8 cellular contexts compared by ENCODE assay signal in the genomic region with DNA sequence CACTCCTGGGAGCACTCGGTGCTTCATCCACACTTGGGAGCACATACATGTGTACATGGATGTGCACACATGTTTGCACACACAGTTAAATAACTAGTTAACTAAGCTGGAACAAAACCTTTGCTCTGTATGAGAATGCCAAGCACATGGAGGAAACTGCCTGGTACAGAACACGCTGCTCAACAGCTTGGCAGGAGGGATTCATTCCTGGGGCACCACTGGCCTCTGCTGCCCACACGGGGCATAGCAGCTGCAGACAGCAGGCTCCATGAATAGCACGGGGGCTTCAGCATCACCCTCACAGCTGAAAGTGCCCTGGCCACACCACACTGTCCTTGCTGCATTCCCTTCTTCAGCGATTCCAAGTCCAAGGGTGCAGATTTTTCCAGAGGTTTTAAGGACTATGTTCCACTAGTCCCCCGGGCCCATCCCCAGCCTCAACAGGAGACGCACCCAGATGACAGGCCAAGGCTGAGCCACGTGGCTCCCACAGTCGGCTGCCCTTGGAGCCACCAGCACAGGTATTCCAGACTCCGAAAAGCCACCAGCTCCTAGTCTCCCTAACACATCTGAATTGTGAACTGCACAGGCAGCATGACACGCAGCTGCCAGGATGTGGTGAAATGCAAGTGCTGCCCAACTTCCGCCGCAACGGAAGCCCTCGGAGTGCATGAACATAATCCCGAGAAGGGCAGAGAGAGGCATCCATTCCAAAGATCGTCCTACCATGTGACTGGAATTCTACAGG. TPM values are rescaled to one million over a fixed set of nuclear protein-coding genes. Genes with fewer than 3 reads are reported as not detected.
A peak's percentile ranks its signal among the peaks of the same experiment; 100 is the strongest.
DNase-seq lines count a peak whose midpoint lies in the region; ATAC-seq, FAIRE-seq and TF ChIP-seq lines count a peak whose summit lies in the region.

No MANE protein-coding gene starts in this region.

- H3K4me1 ChIP-seq in astrocyte (ENCODE audit: insufficient read depth, low read length): no peaks in the 10 kb centered on the region
- H3K4me1 ChIP-seq in right cardiac atrium (ENCODE audit: control insufficient read depth, insufficient read depth, low read length): no peaks in the 10 kb centered on the region
- no peaks in the 10 kb centered on the region for H3K4me1 ChIP-seq in sigmoid colon

- no peak overlapping the region for H3K4me3 ChIP-seq in astrocyte (ENCODE audit: insufficient read depth, low read depth, low read length)
- H3K4me3 ChIP-seq in right cardiac atrium (ENCODE audit: low read length): no peak overlapping the region
- no peak overlapping the region for H3K4me3 ChIP-seq in sigmoid colon

- no peaks in the 10 kb centered on the region for H3K27me3 ChIP-seq in astrocyte (ENCODE audit: insufficient read depth, low read length)
- no peaks in the 10 kb centered on the region for H3K27me3 ChIP-seq in right cardiac atrium (ENCODE audit: control insufficient read depth, insufficient read depth)
- H3K27me3 ChIP-seq in sigmoid colon: no peaks in the 10 kb centered on the region

- WGBS in right cardiac atrium: 72% methylated on average over 17 of the region's 17 CpGs
- WGBS in sigmoid colon, 2 donors: 63 to 71% methylated on average over 17 of the region's 17 CpGs

- H4K20me1 ChIP-seq in astrocyte (ENCODE audit: insufficient read depth, low read length): peaks cover 25% of the 10 kb centered on the region

- no peak for FAIRE-seq in astrocyte (lab: Jason Lieb, UNC)
- FAIRE-seq in GM12892 (lab: Jason Lieb, UNC): no peak

- no peak for TF ChIP-seq POLR2A in sigmoid colon (IDR thresholded peaks at IDR 0.05)
- no peak for TF ChIP-seq POLR2A in GM12892 (IDR thresholded peaks at IDR 0.05; ENCODE audit: low read depth, low read length)

- no peak for TF ChIP-seq EP300 in sigmoid colon (IDR thresholded peaks at IDR 0.05)

- no peak overlapping the region for H3K27ac Mint-ChIP-seq in astrocyte (ENCODE audit: unreplicated experiment)

- intact Hi-C loops in right cardiac atrium (cut with DNase I): loop anchor here in 1 of 4 donors (10.0 kb wide), 2 partner anchors 461 to 1321 kb away; partner anchors contain the start of gene AJAP1
- intact Hi-C loops in sigmoid colon (cut with DNase I): no loop called here

- no peak overlapping the region for H3K27ac ChIP-seq in astrocyte (ENCODE audit: low read depth, low read length)
- no peak overlapping the region for H3K27ac ChIP-seq in right cardiac atrium (ENCODE audit: low read length)
- H3K27ac ChIP-seq in sigmoid colon: no peak overlapping the region

- H3K4me3 Mint-ChIP-seq in astrocyte (ENCODE audit: unreplicated experiment): peak overlapping the region; percentile 20

- peaks cover 2% of the 10 kb centered on the region for H3K27me3 Mint-ChIP-seq in astrocyte (ENCODE audit: low read depth, unreplicated experiment)

- H3K4me2 ChIP-seq in astrocyte (ENCODE audit: low read length): no peak overlapping the region

- H3K9me3 Mint-ChIP-seq in astrocyte (ENCODE audit: unreplicated experiment): no peaks in the 10 kb centered on the region

- TF ChIP-seq CTCF in astrocyte (IDR thresholded peaks at IDR 0.05; ENCODE audit: insufficient read depth, low read depth, low read length): peak; percentile 91
- peak in 2 of 4 experiments; percentile 49 to 53 for TF ChIP-seq CTCF in sigmoid colon (IDR thresholded peaks at IDR 0.05)

- DNase-seq in COR-L47 (lab: John Stamatoyannopoulos, UW) (peak; percentile 28), RPMI8226 (peak; percentile 43), astrocyte (ENCODE audit: low read depth) (peak; percentile 28), right cardiac atrium (peak in 2 of 3 donors; percentile 70 to 75), sigmoid colon (peak; percentile 34), OCI-M2 (lab: John Stamatoyannopoulos, UW; ENCODE audit: unreplicated experiment) (no peak), GM12892 (ENCODE audit: insufficient read length) (no peak)

- no peak overlapping the region for H3K9ac ChIP-seq in astrocyte (ENCODE audit: low read length)

- ATAC-seq in HG03354 (IDR thresholded peaks at IDR 0.05; ENCODE audit: poor library complexity, severe bottlenecking, unreplicated experiment): peak; percentile 65
- ATAC-seq in right cardiac atrium: peak; percentile 68 to 73

- H3K36me3 ChIP-seq in astrocyte (ENCODE audit: insufficient read depth, low read length) (no peaks in the 10 kb centered on the region), sigmoid colon (peaks cover 0 to 12% (median 0%) of the 10 kb centered on the region in 4 donors)

- H3K4me1 Mint-ChIP-seq in astrocyte (ENCODE audit: low read depth, unreplicated experiment): peaks cover 3% of the 10 kb centered on the region

- peaks cover 11% of the 10 kb centered on the region for H3K36me3 Mint-ChIP-seq in astrocyte (ENCODE audit: low read depth, unreplicated experiment)

- H3K79me2 ChIP-seq in astrocyte (ENCODE audit: insufficient read depth, low read length): no peaks in the 10 kb centered on the region

- no peak overlapping the region for H2AFZ ChIP-seq in astrocyte (ENCODE audit: low read depth, low read length)

- H3K9me3 ChIP-seq in astrocyte (ENCODE audit: insufficient read depth, low read depth, low read length) (no peaks in the 10 kb centered on the region), right cardiac atrium (ENCODE audit: control insufficient read depth, low read length) (no peaks in the 10 kb centered on the region), sigmoid colon (no peaks in the 10 kb centered on the region)

RNA-seq across cellular contexts. Expression of gene NPHP4, which starts 16.9 kb away (rescaled TPM):
- total RNA-seq in astrocyte (8.4 and 9.3 TPM in 2 replicates), right cardiac atrium (1 to 10 TPM; 4.8 to 6.0 (median 5.4) TPM), sigmoid colon (10 to 100 TPM in 2 of 4 donors, 1 to 10 TPM in 2; 4.9 to 12.2 (median 8.8) TPM)
- polyA plus RNA-seq in right cardiac atrium (2.8 TPM), sigmoid colon (1 to 10 TPM in 2 of 3 donors, under 1 TPM in 1; 0.60 to 6.3 (median 1.2) TPM)
- 4.7 TPM for polyA plus RNA-seq in GM12892 (2012; ENCODE audit: missing spikeins)

Comparison
In these comparisons a context has a peak if more than half of its experiments do, and no peak if none do; other contexts are left out.
1. DNase-seq: peak in COR-L47 (single experiment), RPMI8226 (single experiment), astrocyte (single experiment), right cardiac atrium (2 of 3) and sigmoid colon (single experiment); none in OCI-M2 (single experiment) and GM12892 (single experiment).